Comparison of ENCODE assay signal across 15 cellular contexts in the genomic region with DNA sequence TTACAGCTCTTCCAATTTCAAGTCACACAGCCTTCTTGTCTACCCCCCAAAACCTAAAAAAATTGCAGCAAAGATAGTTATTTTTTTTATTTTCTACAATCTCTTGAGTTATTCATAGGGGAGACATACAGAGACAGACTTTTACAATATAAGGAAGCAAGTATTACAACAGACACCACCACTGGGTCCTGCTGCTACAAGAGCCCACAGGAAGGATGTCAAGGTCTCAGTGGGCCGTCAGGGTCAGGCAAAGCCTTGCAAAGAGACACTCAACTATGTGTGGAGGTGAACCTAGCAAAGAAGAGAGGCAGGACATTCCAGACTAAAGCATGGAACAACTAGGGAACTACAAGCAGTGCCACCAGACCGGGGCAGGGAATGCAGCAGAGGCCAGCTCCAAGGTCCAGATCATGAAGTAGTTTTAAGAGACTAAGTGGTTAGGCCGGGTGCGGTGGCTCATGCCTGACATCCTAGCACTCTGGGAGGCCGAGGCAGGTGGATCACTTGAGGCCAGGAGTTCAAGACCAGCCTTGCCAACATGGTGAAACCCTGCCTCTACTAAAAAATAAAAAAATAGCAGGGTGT. TPM values are rescaled to one million over a fixed set of nuclear protein-coding genes. Genes with fewer than 3 reads are reported as not detected.
"Had no signal": no experiment of that assay in that cellular context is flagged by ENCODE, and none has a peak within 500 bp of the region (broad histone marks: within the 10 kb centered on the region; RNA-seq: fewer than 3 reads in every experiment).

No MANE protein-coding gene starts in this region.

- H3K27ac ChIP-seq: gastroesophageal sphincter, left ventricle myocardium inferior, stomach, thoracic aorta, WERI-Rb-1 had no signal

- DNase-seq: activated CD4-positive, alpha-beta T cell treated with anti-CD3 and anti-CD28 coated beads for 36 hours; activated CD8-positive, alpha-beta T cell treated with anti-CD3 and anti-CD28 coated beads, Interleukin-2, amount 10 ng/mL, durations not matched to agents 7 days and 5 days; activated naive CD4-positive, alpha-beta T cell treated with anti-CD3 and anti-CD28 coated beads for 36 hours; central memory CD4-positive, alpha-beta T cell; effector memory CD8-positive, alpha-beta T cell; islet precursor cell; left ventricle myocardium inferior; stimulated activated CD4-positive, alpha-beta T cell treated with anti-CD3 and anti-CD28 coated beads, Interleukin-15, amount 100 ng/mL, for 24 hours; stimulated activated CD4-positive, alpha-beta T cell treated with anti-CD3 and anti-CD28 coated beads, Interleukin-4, amount 100 ng/mL, for 24 hours; stomach; T1000; WERI-Rb-1 had no signal

- H3K4me3 ChIP-seq: gastroesophageal sphincter, left ventricle myocardium inferior, stomach, thoracic aorta had no signal

- H3K9me3 ChIP-seq: gastroesophageal sphincter, left ventricle myocardium inferior, stomach, thoracic aorta had no signal

- H3K36me3 ChIP-seq: gastroesophageal sphincter, left ventricle myocardium inferior, stomach, thoracic aorta, WERI-Rb-1 had no signal

- H3K27me3 ChIP-seq: gastroesophageal sphincter, stomach had no signal

- ATAC-seq: activated CD4-positive, alpha-beta T cell treated with anti-CD3 and anti-CD28 coated beads for 36 hours; activated CD8-positive, alpha-beta T cell treated with anti-CD3 and anti-CD28 coated beads, Interleukin-2, amount 10 ng/mL, durations not matched to agents 7 days and 5 days; effector memory CD8-positive, alpha-beta T cell had no signal

RNA-seq across cellular contexts. Expression of a gene that starts 28.2 kb away (rescaled TPM):
- polyA plus RNA-seq: neural cell had no signal
